Comparison of ENCODE assay signal across 20 cellular contexts in the genomic region with DNA sequence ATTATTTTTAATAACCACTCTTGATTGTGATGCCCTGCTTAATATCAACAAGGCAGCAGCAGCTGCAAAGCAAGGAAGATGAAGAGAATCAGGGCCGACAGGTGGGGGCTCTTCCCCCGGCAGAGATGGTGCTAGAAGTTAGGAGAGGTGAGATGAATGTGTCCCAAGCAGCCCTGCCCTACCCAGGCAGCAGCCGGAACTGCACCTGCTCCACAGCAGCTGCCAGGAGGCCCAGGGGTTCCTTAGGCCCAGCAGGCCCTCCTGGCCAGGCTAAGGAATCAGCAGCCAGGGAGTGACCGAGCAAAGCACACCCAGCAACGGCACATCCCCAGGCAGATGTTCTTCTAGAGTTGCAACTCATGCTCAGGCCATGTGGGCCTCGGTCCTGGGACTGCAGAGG. TPM values are rescaled to one million over a fixed set of nuclear protein-coding genes. Genes with fewer than 3 reads are reported as not detected.
DNase-seq lines count a peak whose midpoint lies in the region; TF ChIP-seq lines count a peak whose summit lies in the region.
"Had no signal": no experiment of that assay in that cellular context is flagged by ENCODE, and none has a peak within 500 bp of the region (broad histone marks: within the 10 kb centered on the region; RNA-seq: fewer than 3 reads in every experiment).

No MANE protein-coding gene starts in this region.

- H3K4me1 ChIP-seq in endodermal cell (ENCODE audit: control insufficient read depth, insufficient read depth, low read length), result no peaks in the 10 kb centered on the region

- peaks cover 3% of the 10 kb centered on the region for H3K27me3 Mint-ChIP-seq in endodermal cell (ENCODE audit: insufficient read depth)
- peaks cover 23% of the 10 kb centered on the region for H3K27me3 Mint-ChIP-seq in progenitor cell of endocrine pancreas

- H3K9me3 ChIP-seq in endodermal cell (ENCODE audit: control insufficient read depth, low read length), result no peaks in the 10 kb centered on the region

- H3K4me3 ChIP-seq in endodermal cell (ENCODE audit: low read length), result no peak overlapping the region

- no peak overlapping the region for H3K27ac ChIP-seq in endodermal cell (ENCODE audit: low read depth, low read length)
- H3K27ac ChIP-seq: 22Rv1 had no signal

- H3K27ac Mint-ChIP-seq in endodermal cell (no peak overlapping the region), progenitor cell of endocrine pancreas (no peak overlapping the region)
- H3K27ac Mint-ChIP-seq: activated CD4-positive, alpha-beta memory T cell treated with anti-CD3 and anti-CD28 coated beads, Interleukin-2, amount 10 ng/mL, durations not matched to agents 7 days and 5 days; activated naive CD8-positive, alpha-beta T cell treated with anti-CD3 and anti-CD28 coated beads for 36 hours; CD4-positive, alpha-beta T cell; naive thymus-derived CD4-positive, alpha-beta T cell; type B pancreatic cell had no signal

- 87 to 97% methylated on average over 5 to 6 of the region's 6 CpGs for WGBS in endodermal cell (ENCODE audit: insufficient coverage in 1 of 2, insufficient read length in 1 of 2), 2 experiments

- no peaks in the 10 kb centered on the region for H3K36me3 ChIP-seq in endodermal cell (ENCODE audit: control insufficient read depth, insufficient read depth, low read length)

- H3K9me3 Mint-ChIP-seq in endodermal cell (no peaks in the 10 kb centered on the region), progenitor cell of endocrine pancreas (ENCODE audit: low read depth) (no peaks in the 10 kb centered on the region)
- H3K9me3 Mint-ChIP-seq: CD4-positive, alpha-beta T cell; type B pancreatic cell had no signal

- H3K4me3 Mint-ChIP-seq in endodermal cell (no peak overlapping the region), progenitor cell of endocrine pancreas (ENCODE audit: low read depth) (no peak overlapping the region)
- H3K4me3 Mint-ChIP-seq: activated CD4-positive, alpha-beta memory T cell treated with anti-CD3 and anti-CD28 coated beads, Interleukin-2, amount 10 ng/mL, durations not matched to agents 7 days and 5 days; activated naive CD8-positive, alpha-beta T cell treated with anti-CD3 and anti-CD28 coated beads for 36 hours; CD4-positive, alpha-beta T cell; naive thymus-derived CD4-positive, alpha-beta T cell; type B pancreatic cell had no signal

- H3K27me3 ChIP-seq in endodermal cell (ENCODE audit: control insufficient read depth, insufficient read depth, low read length, poor library complexity, severe bottlenecking), result no peaks in the 10 kb centered on the region

- H3K36me3 Mint-ChIP-seq in endodermal cell (ENCODE audit: low read depth) (no peaks in the 10 kb centered on the region), progenitor cell of endocrine pancreas (ENCODE audit: insufficient read depth) (no peaks in the 10 kb centered on the region)
- H3K36me3 Mint-ChIP-seq: type B pancreatic cell had no signal

- peak; percentile 65 for TF ChIP-seq CTCF in endodermal cell (conservative IDR thresholded peaks at IDR 0.05)
- peak; percentile 25 for TF ChIP-seq CTCF in progenitor cell of endocrine pancreas (IDR thresholded peaks at IDR 0.05; ENCODE audit: unreplicated experiment)

- no peak overlapping the region for H3K9ac ChIP-seq in endodermal cell (ENCODE audit: extremely low read depth, low read length, poor library complexity, severe bottlenecking)

- DNase-seq in DMS 273 (lab: John Stamatoyannopoulos, UW; ENCODE audit: unreplicated experiment) (peak; percentile 1), DMS 273 treated with DMSO at 0.1 percent for 48 hours (lab: John Stamatoyannopoulos, UW) (no peak), NCI-H146 (lab: John Stamatoyannopoulos, UW) (peak; percentile 66), endodermal cell (peak; percentile 69), progenitor cell of endocrine pancreas (ENCODE audit: low spot score, unreplicated experiment) (no peak), inferior parietal cortex (ENCODE audit: extremely low spot score) (no peak), amniotic stem cell (lab: John Stamatoyannopoulos, UW) (no peak), superior temporal gyrus (ENCODE audit: extremely low spot score) (no peak)
- DNase-seq: activated CD4-positive, alpha-beta memory T cell treated with anti-CD3 and anti-CD28 coated beads, Interleukin-2, amount 10 ng/mL, durations not matched to agents 7 days and 5 days; activated effector memory CD4-positive, alpha-beta T cell treated with Interleukin-2 at 50 U/mL for 16 hours; activated naive CD8-positive, alpha-beta T cell treated with anti-CD3 and anti-CD28 coated beads for 36 hours; CD4-positive, alpha-beta T cell; DMS153; GDM1; GOT3; naive thymus-derived CD4-positive, alpha-beta T cell; NCI-H187; SW 1271 had no signal

- no peaks in the 10 kb centered on the region for H3K4me1 Mint-ChIP-seq in endodermal cell
- H3K4me1 Mint-ChIP-seq in progenitor cell of endocrine pancreas (ENCODE audit: low read depth), result no peaks in the 10 kb centered on the region

RNA-seq across cellular contexts. Expression of a gene that starts 17.9 kb away (rescaled TPM):
- total RNA-seq in endodermal cell, result 1 to 10 TPM; 1.5 to 2.2 TPM
- polyA plus RNA-seq in endodermal cell (2013, experiment 1 of 2), result 4.6 TPM
- 3.9 TPM for polyA plus RNA-seq in endodermal cell (2013, experiment 2 of 2)
- 0.98 and 1.8 TPM in 2 replicates for total RNA-seq in progenitor cell of endocrine pancreas

Comparison
In these comparisons a context has a peak if more than half of its experiments do, and no peak if none do; other contexts are left out.
1. DNase-seq: peak in DMS 273 (single experiment), NCI-H146 (single experiment) and endodermal cell (single experiment); none in DMS 273 treated with DMSO at 0.1 percent for 48 hours (single experiment), progenitor cell of endocrine pancreas (single experiment), inferior parietal cortex (single experiment), amniotic stem cell (single experiment) and superior temporal gyrus (single experiment).